In the genomic region with DNA sequence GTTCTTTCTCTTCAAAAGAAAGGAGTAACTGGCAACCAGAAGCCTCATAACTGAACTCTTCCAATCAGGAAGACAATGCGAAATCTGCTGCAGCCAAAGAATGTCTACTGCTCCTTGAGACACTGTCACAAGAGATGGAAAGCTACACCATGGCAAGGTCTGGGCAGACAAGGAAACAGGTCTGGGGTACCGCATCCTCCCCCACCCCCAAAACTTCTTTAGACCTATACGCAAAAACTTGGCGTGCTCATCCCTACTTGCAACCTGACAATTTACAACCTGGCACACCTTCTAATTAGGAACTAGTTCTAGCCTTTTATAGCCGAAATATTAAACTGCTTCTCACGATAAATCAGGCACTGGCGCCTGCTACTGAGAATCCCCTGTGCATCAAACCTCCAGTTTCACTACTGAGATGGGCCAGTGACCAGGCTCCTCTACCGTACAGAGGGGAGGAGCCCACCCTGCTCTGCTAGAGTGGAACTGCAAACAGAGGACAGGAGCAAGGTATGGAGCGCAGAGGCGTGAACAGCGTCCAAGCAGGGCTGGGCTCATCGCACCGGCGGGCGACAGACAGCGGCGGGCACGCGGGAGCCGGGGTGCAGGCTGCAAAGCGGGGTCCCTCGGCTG, we compare ENCODE assay signal across 8 cellular contexts. TPM values are rescaled to one million over a fixed set of nuclear protein-coding genes. Genes with fewer than 3 reads are reported as not detected.
DNase-seq lines count a peak whose midpoint lies in the region; ATAC-seq and TF ChIP-seq lines count a peak whose summit lies in the region.

No MANE protein-coding gene starts in this region.

- peak overlapping the region; percentile 68 to 98 (median 83) for H3K4me3 ChIP-seq in adrenal gland
- peak overlapping the region; percentile 94 for H3K4me3 ChIP-seq in rectal smooth muscle tissue (ENCODE audit: low read length)

- peak overlapping the region; percentile 90 for H3K9ac ChIP-seq in rectal smooth muscle tissue (ENCODE audit: low read length)

- 1 to 12% (median 3%) methylated on average over 7 to 22 of the region's 22 CpGs for WGBS in adrenal gland, 4 donors

- H3K9me3 ChIP-seq in adrenal gland (replicated peaks in 1 of 3): no peaks in the 10 kb centered on the region

- intact Hi-C loops in adrenal gland (cut with DNase I) (loop anchor here in 1 of 2 donors (10.0 kb wide), 1 partner anchor 151 kb away; no protein-coding TSS in a partner anchor), left ventricle myocardium superior (cut with micrococcal nuclease) (no loop called here)

- H3K27me3 ChIP-seq in adrenal gland: no peaks in the 10 kb centered on the region
- no peaks in the 10 kb centered on the region for H3K27me3 ChIP-seq in rectal smooth muscle tissue (ENCODE audit: control insufficient read depth, insufficient read depth, low read length)

- peak; percentile 37 for ATAC-seq in HG02588 (IDR thresholded peaks at IDR 0.05; ENCODE audit: unreplicated experiment)
- ATAC-seq in left ventricle myocardium superior: peak; percentile 64

- peak; percentile 4 for DNase-seq in stimulated activated CD8-positive, alpha-beta memory T cell treated with anti-CD3 and anti-CD28 coated beads, Interleukin-7, amount 100 ng/mL, for 24 hours (ENCODE audit: low read depth)
- DNase-seq in stimulated activated CD8-positive, alpha-beta memory T cell treated with anti-CD3 and anti-CD28 coated beads, Interleukin-4, amount 100 ng/mL, for 48 hours: no peak
- DNase-seq in NCI-H1092 (lab: John Stamatoyannopoulos, UW): peak; percentile 11
- DNase-seq in adrenal gland: peak in 6 of 7 donors; percentile 33 to 63 (median 45)
- no peak for DNase-seq in left ventricle myocardium superior
- no peak for DNase-seq in putamen (ENCODE audit: low spot score)

- no peaks in the 10 kb centered on the region for H3K36me3 ChIP-seq in adrenal gland (replicated peaks in 1 of 2)
- H3K36me3 ChIP-seq in rectal smooth muscle tissue (ENCODE audit: control insufficient read depth, insufficient read depth, low read length): no peaks in the 10 kb centered on the region

- H3K27ac ChIP-seq in adrenal gland (peak overlapping the region in 4 of 5 donors; percentile 91 to 95 (median 92)), rectal smooth muscle tissue (ENCODE audit: low read depth, low read length) (peak overlapping the region; percentile 95)

- TF ChIP-seq POLR2A in adrenal gland (IDR thresholded peaks at IDR 0.05): no peak

- peak in 1 of 6 experiments; percentile 7 for TF ChIP-seq CTCF in adrenal gland (IDR thresholded peaks at IDR 0.05)

- H3K4me1 ChIP-seq in adrenal gland (replicated peaks in 1 of 2): peaks cover 7 to 19% of the 10 kb centered on the region in 2 donors
- H3K4me1 ChIP-seq in rectal smooth muscle tissue (ENCODE audit: control insufficient read depth, insufficient read depth, low read length): peaks cover 13% of the 10 kb centered on the region

RNA-seq across cellular contexts. Expression of gene PLPP1, which starts 0.8 kb away (rescaled TPM):
- total RNA-seq in adrenal gland (100 to 1,000 TPM in 5 of 8 donors, 10 to 100 TPM in 3; 80.8 to 716 (median 183) TPM), left ventricle myocardium superior (75.7 TPM)
- 100 to 1,000 TPM in 2 of 3 donors, 10 to 100 TPM in 1; 60.3 to 138 (median 130) TPM for polyA plus RNA-seq in adrenal gland

Comparison
In these comparisons a context has a peak if more than half of its experiments do, and no peak if none do; other contexts are left out.
1. DNase-seq: peak in stimulated activated CD8-positive, alpha-beta memory T cell treated with anti-CD3 and anti-CD28 coated beads, Interleukin-7, amount 100 ng/mL, for 24 hours (single experiment), NCI-H1092 (single experiment) and adrenal gland (6 of 7); none in stimulated activated CD8-positive, alpha-beta memory T cell treated with anti-CD3 and anti-CD28 coated beads, Interleukin-4, amount 100 ng/mL, for 48 hours (single experiment), left ventricle myocardium superior (single experiment) and putamen (single experiment).